Comparison of ENCODE assay signal across 8 cellular contexts in genomic region chr2:203014456-203015199, GRCh38. TPM values are rescaled to one million over a fixed set of nuclear protein-coding genes. Genes with fewer than 3 reads are reported as not detected.
A peak's percentile ranks its signal among the peaks of the same experiment; 100 is the strongest.
DNase-seq lines count a peak whose midpoint lies in the region; ATAC-seq, FAIRE-seq and TF ChIP-seq lines count a peak whose summit lies in the region.

Gene NBEAL1, plus strand, starts transcription at chr2:203014875. Its CDS starts 1,510 bp downstream, at chr2:203016385.

- CTCF ChIA-PET in T-cell (lab: Charles Lee), result interaction anchor here in 1 of 2 donors (0.5 kb wide), 1 partner anchor 1563 kb away, joined by 3 read pairs; the partner anchor contains the start of genes STRADB and TRAK2

- H3K9me3 Mint-ChIP-seq in T-cell, result no peaks in the 10 kb centered on the region
- no peaks in the 10 kb centered on the region for H3K9me3 Mint-ChIP-seq in type B pancreatic cell

- H3K4me1 ChIP-seq in heart left ventricle, result peaks cover 0 to 46% (median 21%) of the 10 kb centered on the region in 12 donors

- H3K9me3 ChIP-seq in heart left ventricle, result no peaks in the 10 kb centered on the region

- peak; percentile 98 for ATAC-seq in HG02840 (IDR thresholded peaks at IDR 0.05; ENCODE audit: low FRiP score, unreplicated experiment)
- peak; percentile 89 to 95 (median 94) for ATAC-seq in T-cell (replicated peaks in 1 of 4)
- peak; percentile 98 for ATAC-seq in heart left ventricle

- TF ChIP-seq POLR2A in GM12891 (IDR thresholded peaks at IDR 0.05; ENCODE audit: low read depth, low read length), result peak; percentile 36; the same call in 1 of the 2 replicates
- peak in 1 of 2 donors; percentile 71 for TF ChIP-seq POLR2A in heart left ventricle (IDR thresholded peaks at IDR 0.05)

- H3K27me3 ChIP-seq in heart left ventricle, result no peaks in the 10 kb centered on the region

- H3K36me3 Mint-ChIP-seq in T-cell (no peaks in the 10 kb centered on the region), type B pancreatic cell (no peaks in the 10 kb centered on the region)

- no peaks in the 10 kb centered on the region for H3K36me3 ChIP-seq in heart left ventricle

- H3K27ac ChIP-seq in heart left ventricle, result peak within 1 kb of the TSS; percentile 90 to 99 (median 95)

- 0 to 1% (median 1%) methylated on average over 21 to 59 of the region's 59 CpGs for WGBS in heart left ventricle, 4 donors

- no peaks in the 10 kb centered on the region for H3K27me3 Mint-ChIP-seq in T-cell
- H3K27me3 Mint-ChIP-seq in type B pancreatic cell, result peaks cover 10% of the 10 kb centered on the region

- TF ChIP-seq CTCF in heart left ventricle (IDR thresholded peaks at IDR 0.05), result no peak
- no peak for TF ChIP-seq CTCF in type B pancreatic cell (conservative IDR thresholded peaks at IDR 0.05)

- H3K4me1 Mint-ChIP-seq in T-cell (peaks cover 39 to 50% (median 44%) of the 10 kb centered on the region in 3 donors), type B pancreatic cell (ENCODE audit: unreplicated experiment) (peaks cover 32% of the 10 kb centered on the region)

- H3K4me3 ChIP-seq in heart left ventricle, result peak within 1 kb of the TSS; percentile 78 to 94 (median 87)

- POLR2A ChIA-PET in T-cell (lab: Charles Lee), result interaction anchor here in 1 of 2 donors (0.5 to 1.8 kb wide), 2 partner anchors 104 to 544 kb away, joined by 3 to 4 read pairs; partner anchors contain the start of gene WDR12

- DNase-seq in GM12891 (ENCODE audit: insufficient read length, low spot score) (peak; percentile 81), NCI-H1436 treated with DMSO at 0.1 percent for 48 hours (lab: John Stamatoyannopoulos, UW) (peak; percentile 86), T-cell (peak; percentile 86 to 97 (median 92)), amniotic epithelial cell (ENCODE audit: low read depth) (peak; percentile 97), heart left ventricle (peak; percentile 98 to 99 (median 98)), pons (ENCODE audit: low spot score) (peak; percentile 99), type B pancreatic cell (ENCODE audit: extremely low spot score, unreplicated experiment) (peak; percentile 99)

- peak; percentile 100 for FAIRE-seq in GM12891 (lab: Jason Lieb, UNC)

- H3K4me3 Mint-ChIP-seq in T-cell (peak within 1 kb of the TSS; percentile 86 to 92 (median 88)), type B pancreatic cell (peak within 1 kb of the TSS; percentile 94)

- intact Hi-C loops in heart left ventricle (cut with DNase I), result loop anchor here in 3 of 10 donors (5.0 to 10.0 kb wide), 4 partner anchors 100 to 640 kb away; partner anchors contain the start of genes CARF (in 2 of the 3), WDR12 (in 2 of the 3), BMPR2 (in 1 of the 3) and FAM117B (in 1 of the 3)

- peak within 1 kb of the TSS; percentile 86 to 88 for H3K27ac Mint-ChIP-seq in T-cell
- H3K27ac Mint-ChIP-seq in type B pancreatic cell, result peak within 1 kb of the TSS; percentile 100

TF ChIP-seq in GM12891, 5 proteins besides CTCF, POLR2A, EP300 and RAD21:
- no peak for TF ChIP-seq SPI1 (IDR thresholded peaks at IDR 0.05; ENCODE audit: low read depth, low read length)
- TF ChIP-seq TAF1 (IDR thresholded peaks at IDR 0.05; ENCODE audit: low read depth, low read length), result 0 out of 2 replicates have a peak, but pooled peaks have one; percentile 24
- no peak for TF ChIP-seq POU2F2 (IDR thresholded peaks at IDR 0.05; ENCODE audit: low read depth, low read length)
- TF ChIP-seq PAX5 (IDR thresholded peaks at IDR 0.05; ENCODE audit: insufficient read depth, low read length, severe bottlenecking), result no peak
- TF ChIP-seq POLR2AphosphoS5 (IDR thresholded peaks at IDR 0.05; ENCODE audit: low read depth, low read length), result peak; percentile 56; the same call in 1 of the 2 replicates

RNA-seq across cellular contexts. Expression of gene NBEAL1, which starts in this region (rescaled TPM):
- 5.0 TPM for polyA plus RNA-seq in GM12891 (2012; ENCODE audit: low read depth, missing spikeins)
- 10 to 100 TPM; 11.0 to 17.9 (median 14.3) TPM for total RNA-seq in T-cell
- 10 to 100 TPM; 14.7 to 26.9 (median 18.9) TPM for total RNA-seq in heart left ventricle
- polyA plus RNA-seq in heart left ventricle, result 1 to 10 TPM; 3.1 to 3.5 TPM
- total RNA-seq in type B pancreatic cell (ENCODE audit: low replicate concordance), result 28.5 and 41.2 TPM in 2 replicates

Comparison
In these comparisons a context has a peak if more than half of its experiments do, and no peak if none do; other contexts are left out.
1. Peak in every context shown above with its lines: DNase-seq, ATAC-seq, H3K4me3 ChIP-seq and H3K27ac ChIP-seq.